ENCODE assay signal across 8 cellular contexts in the genomic region with DNA sequence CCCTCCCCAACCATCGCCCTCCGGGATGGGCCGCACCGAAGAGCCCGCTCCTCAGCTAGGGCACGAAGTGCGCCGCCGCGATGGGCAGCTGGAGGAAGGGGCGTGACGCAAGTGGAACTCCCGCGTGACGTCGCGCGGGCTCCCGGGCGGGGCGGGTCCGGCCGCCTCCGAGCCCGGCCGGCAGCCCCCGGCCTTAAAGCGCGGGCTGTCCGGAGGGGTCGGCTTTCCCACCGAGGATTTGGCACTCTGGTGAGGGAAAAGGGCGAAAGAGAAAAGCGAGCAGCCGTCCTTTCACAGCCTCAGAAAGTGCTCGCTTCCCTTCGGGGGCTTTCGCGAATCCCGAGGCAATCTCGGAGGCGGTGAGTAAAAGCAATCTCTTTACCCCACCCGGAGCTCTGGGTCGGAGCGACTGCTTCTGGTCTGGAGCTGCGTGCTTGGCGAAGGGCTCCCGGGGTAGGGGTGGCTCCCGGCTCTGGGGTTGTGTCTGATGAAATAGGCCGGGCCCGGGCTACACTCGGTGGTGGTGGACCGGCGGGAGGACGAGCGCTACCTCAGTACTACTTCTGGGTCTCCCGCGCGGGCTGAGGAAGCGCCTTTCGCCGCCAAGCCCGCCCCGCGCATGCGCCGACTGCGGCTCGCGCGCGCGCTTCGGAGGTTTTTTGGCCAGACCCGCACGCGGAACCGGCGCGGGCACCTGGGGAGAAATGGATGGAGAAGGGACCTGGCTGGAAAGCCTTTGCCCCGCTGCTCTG. TPM values are rescaled to one million over a fixed set of nuclear protein-coding genes. Genes with fewer than 3 reads are reported as not detected.
DNase-seq lines count a peak whose midpoint lies in the region; FAIRE-seq and TF ChIP-seq lines count a peak whose summit lies in the region.

Gene RBBP8 (plus strand): TSS at position 123 of the 752 bp plus-strand sequence. CDS start 3,524 bp downstream, outside the sequence.

- H3K9me3 Mint-ChIP-seq in neural crest cell = no peaks in the 10 kb centered on the region

- DNase-seq in ELR (ENCODE audit: low read depth) (peak; percentile 85), H54 (ENCODE audit: insufficient read length, low spot score) (peak; percentile 51), SIG-M5 treated with dmso at 0.1 percent for 504 hours (lab: John Stamatoyannopoulos, UW; ENCODE audit: unreplicated experiment) (peak; percentile 80), activated gamma-delta T cell treated with Interleukin-2 at 50 U/mL for 16 hours (peak; percentile 74), fibroblast of villous mesenchyme (ENCODE audit: low read depth) (peak; percentile 77), neural crest cell (ENCODE audit: low read depth, low spot score) (peak; percentile 84)

- peaks cover 4% of the 10 kb centered on the region for H3K36me3 Mint-ChIP-seq in neural crest cell (ENCODE audit: low read depth)

- H3K27ac Mint-ChIP-seq in neural crest cell (ENCODE audit: unreplicated experiment) = peak within 1 kb of the TSS; percentile 97

- peak within 1 kb of the TSS; percentile 98 for H2AFZ ChIP-seq in Loucy (ENCODE audit: low read length)

- no peaks in the 10 kb centered on the region; the same call in 1 of the 2 replicates for H3K36me3 ChIP-seq in Loucy (ENCODE audit: insufficient read depth, low read length)
- H3K36me3 ChIP-seq in stomach smooth muscle (ENCODE audit: control insufficient read depth in 2 of 2, insufficient read depth in 2 of 2, low read length in 2 of 2) = no peaks in the 10 kb centered on the region

- H3K27ac ChIP-seq in stomach smooth muscle (ENCODE audit: low read length) = peak within 1 kb of the TSS; percentile 91

- no peaks in the 10 kb centered on the region for H3K27me3 Mint-ChIP-seq in neural crest cell (ENCODE audit: low read depth)

- peaks cover 46% of the 10 kb centered on the region for H3K79me2 ChIP-seq in Loucy (ENCODE audit: insufficient read depth, low read length)

- no peaks in the 10 kb centered on the region for H3K9me3 ChIP-seq in Loucy (ENCODE audit: insufficient read depth, low read depth, low read length)
- no peaks in the 10 kb centered on the region for H3K9me3 ChIP-seq in stomach smooth muscle (ENCODE audit: control insufficient read depth in 2 of 2, low read length in 2 of 2)

- H3K9me2 ChIP-seq in Loucy (replicated peaks; ENCODE audit: low read depth, low read length) = no peaks in the 10 kb centered on the region

- H3K4me1 Mint-ChIP-seq in neural crest cell = peaks cover 31% of the 10 kb centered on the region

- no peaks in the 10 kb centered on the region for H3F3A ChIP-seq in Loucy (ENCODE audit: low read depth)

- FAIRE-seq in H54 (lab: Jason Lieb, UNC) = no peak

- H3K27me3 ChIP-seq in Loucy (ENCODE audit: insufficient read depth, low read length, poor library complexity, severe bottlenecking) = no peaks in the 10 kb centered on the region
- H3K27me3 ChIP-seq in stomach smooth muscle (ENCODE audit: control insufficient read depth in 1 of 2, insufficient read depth in 2 of 2, low read length in 2 of 2) = no peaks in the 10 kb centered on the region

- H3K4me2 ChIP-seq in Loucy (ENCODE audit: low read depth, low read length, poor library complexity, severe bottlenecking) = peak within 1 kb of the TSS; percentile 99

- H3K4me3 ChIP-seq in Loucy (ENCODE audit: low read length, poor library complexity, severe bottlenecking) = peak within 1 kb of the TSS; percentile 85
- peak within 1 kb of the TSS; percentile 96 for H3K4me3 ChIP-seq in fibroblast of villous mesenchyme (ENCODE audit: low read depth, low read length)
- H3K4me3 ChIP-seq in stomach smooth muscle (ENCODE audit: low read length in 2 of 2) = peak within 1 kb of the TSS; percentile 93 to 98

- TF ChIP-seq CTCF in Loucy (conservative IDR thresholded peaks at IDR 0.05; ENCODE audit: low read length) (no peak), fibroblast of villous mesenchyme (IDR thresholded peaks at IDR 0.05; ENCODE audit: insufficient read depth, low read depth, low read length) (no peak), neural crest cell (conservative IDR thresholded peaks at IDR 0.05) (peak; percentile 1)

- H3K9ac ChIP-seq in Loucy (ENCODE audit: low read depth, low read length, poor library complexity, severe bottlenecking) (peak within 1 kb of the TSS; percentile 81), stomach smooth muscle (ENCODE audit: low read length in 2 of 2) (peak within 1 kb of the TSS; percentile 90 to 98)

- H3K4me1 ChIP-seq in Loucy (ENCODE audit: insufficient read depth, low read length, poor library complexity, severe bottlenecking) (peaks cover 25% of the 10 kb centered on the region), stomach smooth muscle (ENCODE audit: control insufficient read depth, insufficient read depth, low read length) (peaks cover 3% of the 10 kb centered on the region)

- TF ChIP-seq POLR2A in H54 (IDR thresholded peaks at IDR 0.05; ENCODE audit: low read depth, low read length) = peak; percentile 88

- peaks cover 15% of the 10 kb centered on the region for H4K20me1 ChIP-seq in Loucy (ENCODE audit: insufficient read depth, low read length, poor library complexity, severe bottlenecking)

- peak within 1 kb of the TSS; percentile 96 for H3K4me3 Mint-ChIP-seq in neural crest cell

RNA-seq across cellular contexts. Expression of gene RBBP8, which starts in this region (rescaled TPM):
- total RNA-seq in fibroblast of villous mesenchyme = 26.7 and 39.3 TPM in 2 replicates
- 47.4 and 53.7 TPM in 2 replicates for total RNA-seq in neural crest cell

Comparison
In these comparisons a context has a peak if more than half of its experiments do, and no peak if none do; other contexts are left out.
1. Peak in every context shown above with its lines: DNase-seq, H3K4me3 ChIP-seq and H3K27ac ChIP-seq.